ENCODE assay signal across 8 cellular contexts in the genomic region with DNA sequence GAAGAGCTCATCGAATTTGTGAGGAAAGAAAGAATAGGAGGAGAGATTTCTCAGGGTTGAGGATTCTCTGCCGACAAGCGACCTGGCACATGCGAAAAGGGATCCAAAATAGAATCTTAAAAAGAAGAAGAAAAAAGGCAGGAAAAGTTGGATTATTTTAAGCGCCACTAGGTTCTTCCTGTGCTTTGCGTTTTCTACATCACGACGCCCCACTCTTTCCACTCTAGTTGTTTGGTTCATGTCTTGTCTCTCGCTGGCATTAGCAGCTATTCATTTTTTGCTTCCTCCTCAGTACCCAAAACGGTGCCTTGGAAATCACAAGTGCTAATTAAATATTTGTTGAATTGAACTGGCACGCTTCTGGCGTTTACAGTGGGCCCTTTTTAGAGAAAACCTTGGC. TPM values are rescaled to one million over a fixed set of nuclear protein-coding genes. Genes with fewer than 3 reads are reported as not detected.
A peak's percentile ranks its signal among the peaks of the same experiment; 100 is the strongest.
DNase-seq lines count a peak whose midpoint lies in the region; ATAC-seq and TF ChIP-seq lines count a peak whose summit lies in the region.

No MANE protein-coding gene starts in this region.

- peaks cover 5 to 10% (median 7%) of the 10 kb centered on the region in 3 donors for H3K4me1 Mint-ChIP-seq in naive B cell

- ATAC-seq in GM19395 (IDR thresholded peaks at IDR 0.05; ENCODE audit: unreplicated experiment) = peak; percentile 2
- ATAC-seq in naive B cell (ENCODE audit: low read depth in 2 of 2) = no peak
- no peak for ATAC-seq in HG03439 (IDR thresholded peaks at IDR 0.05; ENCODE audit: unreplicated experiment)

- H3K4me3 ChIP-seq in AG04450 (ENCODE audit: low read depth, low read length) (peak overlapping the region; percentile 80), duodenal mucosa (ENCODE audit: low read depth in 1 of 2, low read length in 2 of 2) (peak overlapping the region; percentile 88 to 98)

- no peak for DNase-seq in AG04450 (ENCODE audit: low read depth, low spot score)
- DNase-seq in NCI-H2029 treated with DMSO at 0.1 percent for 48 hours (lab: John Stamatoyannopoulos, UW) = peak; percentile 32
- peak; percentile 12 for DNase-seq in naive B cell
- DNase-seq in LoVo (ENCODE audit: low spot score) = no peak
- DNase-seq in NCI-H1694 (lab: John Stamatoyannopoulos, UW) = no peak

- H3K36me3 Mint-ChIP-seq in naive B cell = no peaks in the 10 kb centered on the region

- peaks cover 3 to 7% of the 10 kb centered on the region in 2 donors for H3K4me1 ChIP-seq in duodenal mucosa (ENCODE audit: control insufficient read depth in 1 of 2, insufficient read depth in 2 of 2, low read length in 2 of 2)

- H3K9me3 ChIP-seq in AG04450 (ENCODE audit: control insufficient read depth, insufficient read depth, low read length) (no peaks in the 10 kb centered on the region), duodenal mucosa (ENCODE audit: control insufficient read depth in 1 of 2, low read length in 2 of 2) (no peaks in the 10 kb centered on the region)

- TF ChIP-seq CTCF in AG04450 (IDR thresholded peaks at IDR 0.05; ENCODE audit: low read depth, low read length) = no peak

- H3K27me3 ChIP-seq in AG04450 (ENCODE audit: control insufficient read depth, insufficient read depth, low read length) (peaks cover 7% of the 10 kb centered on the region), duodenal mucosa (ENCODE audit: control insufficient read depth in 1 of 2, insufficient read depth in 2 of 2, low read length in 2 of 2) (no peaks in the 10 kb centered on the region)

- peaks cover 7 to 12% of the 10 kb centered on the region in 2 donors for H3K36me3 ChIP-seq in duodenal mucosa (ENCODE audit: control insufficient read depth in 1 of 2, insufficient read depth in 2 of 2, low read length in 2 of 2)

- no peaks in the 10 kb centered on the region for H3K9me3 Mint-ChIP-seq in naive B cell

- H3K27ac Mint-ChIP-seq in naive B cell = no peak overlapping the region

- H3K27ac ChIP-seq in AG04450 (ENCODE audit: low read depth, low read length) = peak overlapping the region; percentile 89
- H3K27ac ChIP-seq in duodenal mucosa (ENCODE audit: low read depth, low read length) = no peak overlapping the region

- CTCF ChIA-PET in AG04450 (lab: Charles Lee) = interaction anchor here (1.1 to 2.1 kb wide), 4 partner anchors 111 to 741 kb away, joined by 3 to 22 read pairs (median 7); no protein-coding TSS in a partner anchor

- peaks cover 0 to 9% (median 4%) of the 10 kb centered on the region in 3 donors for H3K27me3 Mint-ChIP-seq in naive B cell

- POLR2A ChIA-PET in AG04450 (lab: Yijun Ruan, JAX) = interaction anchor here (1.0 kb wide), 1 partner anchor 241 kb away, joined by 3 read pairs; no protein-coding TSS in a partner anchor

- no peak overlapping the region for H3K4me3 Mint-ChIP-seq in naive B cell

- peak overlapping the region; percentile 85 to 87 for H3K9ac ChIP-seq in duodenal mucosa (ENCODE audit: low read depth in 1 of 2, low read length in 2 of 2)

RNA-seq across cellular contexts. Expression of gene FRA10AC1, which starts 0.7 kb away (rescaled TPM):
- 7.0 and 12.1 TPM in 2 replicates for polyA plus RNA-seq in AG04450 (2011; rRNA removed)
- polyA minus RNA-seq in AG04450 (2011; rRNA and poly(A)+ RNA removed) = 2.9 and 6.0 TPM in 2 replicates
- 1 to 10 TPM; 4.6 to 7.8 (median 6.3) TPM for polyA plus RNA-seq in naive B cell (ENCODE audit: low read depth in 6 of 6)

RNA-seq across cellular contexts. Expression of gene LGI1, which starts 54.7 kb away (rescaled TPM):
- polyA plus RNA-seq in AG04450 (2011; rRNA removed) (not detected in 2 replicates), naive B cell (ENCODE audit: low read depth in 6 of 6) (not detected)
- not detected in 2 replicates for polyA minus RNA-seq in AG04450 (2011; rRNA and poly(A)+ RNA removed)

Comparison
In these comparisons a context has a peak if more than half of its experiments do, and no peak if none do; other contexts are left out.
1. DNase-seq: peak in NCI-H2029 treated with DMSO at 0.1 percent for 48 hours (single experiment) and naive B cell (single experiment); none in AG04450 (single experiment), LoVo (single experiment) and NCI-H1694 (single experiment).